7 cellular contexts compared by ENCODE assay signal in the genomic region with DNA sequence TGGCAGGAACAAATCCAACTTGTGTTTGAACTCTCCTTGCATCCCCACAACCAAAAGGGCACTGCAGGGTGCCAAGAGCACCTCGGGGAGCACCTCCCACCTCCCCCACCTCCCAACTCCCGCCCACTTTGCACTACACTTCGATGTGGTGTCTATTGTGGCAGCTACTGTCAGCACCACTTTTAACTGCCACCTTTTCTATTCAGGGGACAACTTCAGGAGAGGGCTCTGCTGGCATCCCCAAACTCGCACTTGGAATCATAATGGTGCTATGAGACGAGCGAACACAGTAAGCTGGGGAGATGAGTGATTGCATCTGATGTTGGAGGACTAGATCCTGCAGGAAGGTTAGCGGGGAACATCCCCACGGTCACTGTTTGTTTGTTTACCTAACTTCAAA.
"Had no signal": no experiment of that assay in that cellular context is flagged by ENCODE, and none has a peak within 500 bp of the region (broad histone marks: within the 10 kb centered on the region; RNA-seq: fewer than 3 reads in every experiment).

No MANE protein-coding gene starts in this region.

- H3K4me2 ChIP-seq: KMS-11 had no signal

- FAIRE-seq: HTR-8/SVneo, K562 had no signal

- H3K4me3 ChIP-seq: K562 had no signal

- ATAC-seq: K562 had no signal

- DNase-seq: IMR-90, KBM-7, KG1 had no signal

- H3K9ac ChIP-seq: KMS-11 had no signal

- H3K27ac ChIP-seq: HL-60, KMS-11 had no signal
